26 cellular contexts compared by ENCODE assay signal in the genomic region with DNA sequence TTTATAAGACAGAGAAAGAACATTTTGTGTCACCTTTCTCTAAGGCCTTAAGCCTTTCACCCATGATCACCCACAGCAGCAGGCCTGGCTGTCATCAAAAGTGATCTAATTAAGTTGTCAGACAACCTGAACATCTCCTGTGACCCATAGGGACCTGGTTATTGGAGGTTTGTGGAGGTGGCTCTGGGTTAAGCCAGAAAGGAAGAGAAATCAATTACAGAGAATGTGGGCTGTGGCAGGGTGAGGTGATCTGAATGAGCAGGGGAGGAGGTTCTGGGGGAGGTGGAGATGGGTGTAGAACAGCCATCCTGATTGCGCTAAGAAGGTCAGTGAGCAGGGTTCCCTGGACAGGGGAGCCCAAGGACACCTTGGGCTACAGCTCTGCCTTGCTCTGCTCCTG.
"Had no signal": no experiment of that assay in that cellular context is flagged by ENCODE, and none has a peak within 500 bp of the region (broad histone marks: within the 10 kb centered on the region; RNA-seq: fewer than 3 reads in every experiment).

No MANE protein-coding gene starts in this region.

- H3K27me3 ChIP-seq: colonic mucosa, gastrocnemius medialis, left lung, ovary, right atrium auricular region, suprapubic skin, transverse colon, upper lobe of right lung, uterus had no signal

- H3K36me3 ChIP-seq: colonic mucosa, gastrocnemius medialis, left lung, ovary, right atrium auricular region, suprapubic skin, transverse colon, upper lobe of right lung, uterus had no signal

- H3K9me3 Mint-ChIP-seq: dendritic cell treated with granulocyte-macrophage colony-stimulating factor and Interleukin-4, amounts not matched to agents 40 ng/mL and 50 ng/mL, for 4 days; endodermal cell; nephron had no signal

- H3K4me3 ChIP-seq: colonic mucosa, gastrocnemius medialis, left lung, ovary, right atrium auricular region, smooth muscle cell, suprapubic skin, transverse colon, upper lobe of right lung, uterus had no signal

- H3K4me1 Mint-ChIP-seq: endodermal cell; nephron; stimulated activated naive CD8-positive, alpha-beta T cell treated with anti-CD3 and anti-CD28 coated beads, Interleukin-15, amount 100 ng/mL, for 72 hours had no signal

- ATAC-seq: esophagus mucosa; gastrocnemius medialis; left lung; naive thymus-derived CD4-positive, alpha-beta T cell; sciatic nerve; stimulated activated naive CD8-positive, alpha-beta T cell treated with anti-CD3 and anti-CD28 coated beads, Interleukin-15, amount 100 ng/mL, for 72 hours; upper lobe of right lung had no signal

- H3K9me3 ChIP-seq: colonic mucosa, gastrocnemius medialis, left lung, ovary, right atrium auricular region, suprapubic skin, transverse colon, upper lobe of right lung, uterus had no signal

- H3K27ac Mint-ChIP-seq: dendritic cell treated with granulocyte-macrophage colony-stimulating factor and Interleukin-4, amounts not matched to agents 40 ng/mL and 50 ng/mL, for 4 days; endodermal cell; mesothelial cell of epicardium; naive thymus-derived CD4-positive, alpha-beta T cell; stimulated activated naive CD8-positive, alpha-beta T cell treated with anti-CD3 and anti-CD28 coated beads, Interleukin-15, amount 100 ng/mL, for 72 hours had no signal

- DNase-seq: colonic mucosa; effector CD8-positive, alpha-beta T cell; endodermal cell; foreskin fibroblast; gastrocnemius medialis; kidney; left lung; mesenchymal stem cell; naive thymus-derived CD4-positive, alpha-beta T cell; occipital lobe; ovary; stimulated activated CD4-positive, alpha-beta T cell treated with anti-CD3 and anti-CD28 coated beads, Interleukin-4, amount 100 ng/mL, for 4 hours; stimulated activated naive CD4-positive, alpha-beta T cell; stimulated activated naive CD8-positive, alpha-beta T cell treated with anti-CD3 and anti-CD28 coated beads, Interleukin-15, amount 100 ng/mL, for 72 hours; transverse colon; upper lobe of right lung; uterus had no signal

- H3K4me3 Mint-ChIP-seq: dendritic cell treated with granulocyte-macrophage colony-stimulating factor and Interleukin-4, amounts not matched to agents 40 ng/mL and 50 ng/mL, for 4 days; endodermal cell; mesothelial cell of epicardium; naive thymus-derived CD4-positive, alpha-beta T cell; nephron; stimulated activated naive CD8-positive, alpha-beta T cell treated with anti-CD3 and anti-CD28 coated beads, Interleukin-15, amount 100 ng/mL, for 72 hours had no signal

- H3K4me1 ChIP-seq: colonic mucosa, gastrocnemius medialis, left lung, right atrium auricular region, suprapubic skin, transverse colon, upper lobe of right lung, uterus had no signal

- H3K4me2 ChIP-seq: smooth muscle cell had no signal

- H3K27ac ChIP-seq: colonic mucosa, epithelial cell of prostate, gastrocnemius medialis, left lung, ovary, right atrium auricular region, suprapubic skin, transverse colon, upper lobe of right lung, uterus had no signal

- H3K36me3 Mint-ChIP-seq: mesothelial cell of epicardium; naive thymus-derived CD4-positive, alpha-beta T cell had no signal
